26 cellular contexts compared by ENCODE assay signal in the genomic region with DNA sequence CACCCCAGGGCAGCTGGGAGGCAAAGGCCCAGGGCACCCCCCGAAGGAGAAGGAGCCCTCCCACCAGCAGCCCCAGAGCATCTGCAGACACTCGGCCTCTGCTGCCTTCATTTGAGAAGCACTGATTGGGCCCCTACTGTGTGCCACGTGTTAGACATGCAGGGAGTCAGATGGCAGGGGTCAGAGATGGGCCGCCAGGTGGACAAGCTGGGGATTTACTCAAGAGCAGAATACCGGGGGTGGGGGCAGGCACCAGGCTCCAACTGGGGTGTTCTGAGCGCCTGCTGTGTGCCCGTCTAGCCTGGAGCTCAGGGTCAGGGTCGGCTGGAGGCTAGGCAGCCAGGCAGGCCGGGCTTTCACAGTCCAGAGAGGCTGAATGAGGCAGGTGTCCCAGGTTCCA. TPM values are rescaled to one million over a fixed set of nuclear protein-coding genes. Genes with fewer than 3 reads are reported as not detected.
"Had no signal": no experiment of that assay in that cellular context is flagged by ENCODE, and none has a peak within 500 bp of the region (broad histone marks: within the 10 kb centered on the region; RNA-seq: fewer than 3 reads in every experiment).

No MANE protein-coding gene starts in this region.

- H3K9me3 Mint-ChIP-seq: natural killer cell, neural crest cell, type B pancreatic cell had no signal

- H3K9me3 ChIP-seq: heart left ventricle, sigmoid colon, suprapubic skin, thyroid gland had no signal

- H3K4me1 ChIP-seq: heart left ventricle, sigmoid colon, suprapubic skin, thyroid gland had no signal

- H3K4me1 Mint-ChIP-seq: natural killer cell, neural crest cell had no signal

- H3K4me3 Mint-ChIP-seq: natural killer cell, neural crest cell, type B pancreatic cell had no signal

- H3K4me3 ChIP-seq: coronary artery, heart left ventricle, sigmoid colon, skin epidermis, suprapubic skin, thyroid gland had no signal

- H3K27me3 ChIP-seq: heart left ventricle, sigmoid colon, thyroid gland had no signal

- FAIRE-seq: frontal cortex, urothelium cell line had no signal

- ATAC-seq: esophagus mucosa; heart left ventricle; natural killer cell; stimulated activated naive CD8-positive, alpha-beta T cell treated with anti-CD3 and anti-CD28 coated beads, Interleukin-15, Interleukin-2, amounts not matched to agents 100 U/mL and 50 U/mL, for 24 hours had no signal

- H3K27ac Mint-ChIP-seq: natural killer cell, type B pancreatic cell had no signal

- H3K36me3 ChIP-seq: thyroid gland had no signal

- H3K27me3 Mint-ChIP-seq: type B pancreatic cell had no signal

- H3K36me3 Mint-ChIP-seq: natural killer cell, type B pancreatic cell had no signal

- DNase-seq: effector CD4-positive, alpha-beta T cell; heart left ventricle; hippocampal formation; mammary epithelial cell; natural killer cell; posterior cingulate gyrus; sigmoid colon; stimulated activated CD4-positive, alpha-beta T cell treated with anti-CD3 and anti-CD28 coated beads, Interleukin-12 subunit alpha, Interleukin-12 subunit beta, amount 100 ng/mL, for 4 hours; stimulated activated CD4-positive, alpha-beta T cell treated with anti-CD3 and anti-CD28 coated beads, Interleukin-2, amount 100 ng/mL, for 48 hours; stimulated activated naive CD8-positive, alpha-beta T cell treated with anti-CD3 and anti-CD28 coated beads, Interleukin-15, Interleukin-2, amounts not matched to agents 100 U/mL and 50 U/mL, for 24 hours; thyroid gland had no signal

- H3K27ac ChIP-seq: coronary artery, heart left ventricle, skin epidermis, suprapubic skin, thyroid gland had no signal

RNA-seq across cellular contexts. Expression of a gene that starts 18.7 kb away (rescaled TPM):
- total RNA-seq: dermis microvascular lymphatic vessel endothelial cell, fibroblast of lung, frontal cortex, glomerular endothelial cell, heart left ventricle, kidney epithelial cell, mammary epithelial cell, myocyte, neural crest cell, osteocyte, pulmonary artery endothelial cell, thyroid gland had no signal
- polyA plus RNA-seq: fibroblast of lung, heart left ventricle, mammary epithelial cell had no signal

RNA-seq across cellular contexts. Expression of a gene that starts 23.7 kb away (rescaled TPM):
- total RNA-seq: dermis microvascular lymphatic vessel endothelial cell, fibroblast of lung, frontal cortex, glomerular endothelial cell, kidney epithelial cell, mammary epithelial cell, myocyte, neural crest cell, osteocyte, pulmonary artery endothelial cell had no signal
- polyA plus RNA-seq: fibroblast of lung, mammary epithelial cell had no signal

RNA-seq across cellular contexts. Expression of a gene that starts 34.2 kb away (rescaled TPM):
- total RNA-seq: dermis microvascular lymphatic vessel endothelial cell, fibroblast of lung, frontal cortex, glomerular endothelial cell, kidney epithelial cell, mammary epithelial cell, myocyte, neural crest cell, osteocyte, pulmonary artery endothelial cell had no signal
- polyA plus RNA-seq: fibroblast of lung, mammary epithelial cell had no signal

RNA-seq across cellular contexts. Expression of a gene that starts 49.5 kb away (rescaled TPM):
- total RNA-seq: dermis microvascular lymphatic vessel endothelial cell, esophagus mucosa, fibroblast of lung, frontal cortex, glomerular endothelial cell, kidney epithelial cell, mammary epithelial cell, myocyte, neural crest cell, osteocyte, pulmonary artery endothelial cell had no signal
- polyA plus RNA-seq: fibroblast of lung, mammary epithelial cell had no signal

RNA-seq across cellular contexts. Expression of a gene that starts 53.4 kb away (rescaled TPM):
- total RNA-seq: mammary epithelial cell had no signal
